16 cellular contexts compared by ENCODE assay signal in genomic region chr2:127743477-127744026, GRCh38. TPM values are rescaled to one million over a fixed set of nuclear protein-coding genes. Genes with fewer than 3 reads are reported as not detected.
DNase-seq lines count a peak whose midpoint lies in the region; ATAC-seq, FAIRE-seq and TF ChIP-seq lines count a peak whose summit lies in the region.
"Had no signal": no experiment of that assay in that cellular context is flagged by ENCODE, and none has a peak within 500 bp of the region (broad histone marks: within the 10 kb centered on the region; RNA-seq: fewer than 3 reads in every experiment).

No MANE protein-coding gene starts in this region.

- no peak overlapping the region for H2BK120ac ChIP-seq in neuronal stem cell (ENCODE audit: low read depth, low read length)

- DNase-seq in AG10803 (ENCODE audit: low read depth) (no peak), GM18507 (ENCODE audit: extremely low spot score, insufficient read length, low read depth) (no peak), OCI-LY7 (ENCODE audit: low spot score) (no peak), fibroblast of villous mesenchyme (ENCODE audit: low read depth) (no peak), GM12892 (ENCODE audit: insufficient read length) (no peak), neuronal stem cell (ENCODE audit: low spot score) (no peak), retina (no peak)
- DNase-seq: Caco-2, dorsolateral prefrontal cortex, GDM1, MV-4-11, NCI-H2107, PC-9 had no signal

- H3K79me1 ChIP-seq in neuronal stem cell (ENCODE audit: low read depth, low read length), result no peaks in the 10 kb centered on the region

- H3K4me3 ChIP-seq in AG10803 (ENCODE audit: low read length) (no peak overlapping the region), OCI-LY7 (ENCODE audit: low read depth, low read length, poor library complexity, severe bottlenecking) (no peak overlapping the region), fibroblast of villous mesenchyme (ENCODE audit: low read depth, low read length) (no peak overlapping the region), neuronal stem cell (ENCODE audit: low read length in 2 of 2) (no peak overlapping the region)
- H3K4me3 ChIP-seq: dorsolateral prefrontal cortex, PC-9 had no signal

- H3K9ac ChIP-seq in neuronal stem cell (ENCODE audit: low read depth, low read length, poor library complexity), result no peak overlapping the region

- no peaks in the 10 kb centered on the region for H3K9me2 ChIP-seq in OCI-LY7 (ENCODE audit: insufficient read depth, low read length)

- intact Hi-C loops in OCI-LY7 (cut with micrococcal nuclease; ENCODE audit: unreplicated experiment), result no loop called here

- H2AK5ac ChIP-seq in neuronal stem cell (ENCODE audit: low read depth, low read length), result no peak overlapping the region

- no peak for TF ChIP-seq POLR2A in GM12892 (IDR thresholded peaks at IDR 0.05; ENCODE audit: low read depth, low read length)

- H4K8ac ChIP-seq in neuronal stem cell (ENCODE audit: low read depth, low read length), result no peak overlapping the region

- H2BK15ac ChIP-seq in neuronal stem cell (ENCODE audit: low read length), result no peak overlapping the region

- CTCF ChIA-PET in OCI-LY7 (lab: Charles Lee; ENCODE audit: unreplicated experiment), result no interaction called here

- no peaks in the 10 kb centered on the region for H3K27me3 ChIP-seq in neuronal stem cell (ENCODE audit: control insufficient read depth in 3 of 3, insufficient read depth in 3 of 3, low read depth in 1 of 3, low read length in 3 of 3)
- H3K27me3 ChIP-seq: dorsolateral prefrontal cortex had no signal

- no peak overlapping the region for H2BK12ac ChIP-seq in neuronal stem cell (ENCODE audit: low read length)

- no peak overlapping the region for H3K14ac ChIP-seq in neuronal stem cell (ENCODE audit: low read length)

- 0 out of 2 replicates have a peak, but pooled peaks cover 5% of the 10 kb centered on the region for H3K79me2 ChIP-seq in OCI-LY7 (ENCODE audit: insufficient read depth, low read depth, low read length)

- H2AFZ ChIP-seq in OCI-LY7 (ENCODE audit: low read length) (no peak overlapping the region), neuronal stem cell (ENCODE audit: low read length) (no peak overlapping the region)
- H2AFZ ChIP-seq: PC-9 had no signal

- no peaks in the 10 kb centered on the region for H3K4me1 ChIP-seq in OCI-LY7 (ENCODE audit: insufficient read depth, low read length, poor library complexity, severe bottlenecking)
- peaks cover 0 to 1% of the 10 kb centered on the region in 2 donors for H3K4me1 ChIP-seq in neuronal stem cell (ENCODE audit: control insufficient read depth in 2 of 2, insufficient read depth in 1 of 2, low read depth in 1 of 2, low read length in 2 of 2)

- ATAC-seq in GM18861 (IDR thresholded peaks at IDR 0.05; ENCODE audit: unreplicated experiment), result no peak
- ATAC-seq: left lobe of liver, SK-N-SH treated with all-trans-retinoic acid at 6 μM for 48 hours had no signal

- H3K4me2 ChIP-seq in OCI-LY7 (ENCODE audit: low read length) (no peak overlapping the region), neuronal stem cell (ENCODE audit: insufficient read depth, low read length, poor library complexity, severe bottlenecking) (no peak overlapping the region)
- H3K4me2 ChIP-seq: PC-9 had no signal

- no peak overlapping the region for H3K23ac ChIP-seq in neuronal stem cell (ENCODE audit: low read depth, low read length, poor library complexity)

- TF ChIP-seq CTCF in AG10803 (conservative IDR thresholded peaks at IDR 0.05; ENCODE audit: low read length), result peak; percentile 13; the same call in 1 of the 2 replicates
- peak; percentile 23; the same call in 1 of the 2 replicates for TF ChIP-seq CTCF in OCI-LY7 (conservative IDR thresholded peaks at IDR 0.05; ENCODE audit: low read length)
- TF ChIP-seq CTCF in fibroblast of villous mesenchyme (IDR thresholded peaks at IDR 0.05; ENCODE audit: insufficient read depth, low read depth, low read length), result peak; percentile 16

- H3K36me3 ChIP-seq in OCI-LY7 (ENCODE audit: insufficient read depth, low read length) (peaks cover 86% of the 10 kb centered on the region), neuronal stem cell (replicated peaks in 1 of 2; ENCODE audit: control insufficient read depth in 2 of 2, insufficient read depth in 2 of 2, low read length in 2 of 2) (peaks cover 2 to 76% of the 10 kb centered on the region in 2 donors)

- no peak overlapping the region for H3K18ac ChIP-seq in neuronal stem cell (ENCODE audit: low read length)

- WGBS in neuronal stem cell (ENCODE audit: extremely low coverage in 2 of 2, insufficient read length in 2 of 2, insufficient replicate concordance in 1 of 2), 2 donors, result no CpG with 5 or more reads among the region's 3 CpGs

- POLR2A ChIA-PET in OCI-LY7 (lab: Charles Lee), result interaction anchor here (0.7 to 0.9 kb wide), 2 partner anchors 11 to 17 kb away, joined by 3 read pairs; no protein-coding TSS in a partner anchor

- no peak overlapping the region for H3K4ac ChIP-seq in neuronal stem cell (ENCODE audit: low read length)

- FAIRE-seq in GM18507 (lab: Jason Lieb, UNC) (peak; percentile 18), GM12892 (lab: Jason Lieb, UNC) (no peak)

- H2BK5ac ChIP-seq in neuronal stem cell (ENCODE audit: low read length), result no peak overlapping the region

- no peak overlapping the region for H4K91ac ChIP-seq in neuronal stem cell (ENCODE audit: low read depth, low read length, poor library complexity)

- no peaks in the 10 kb centered on the region for H3K9me3 ChIP-seq in OCI-LY7 (ENCODE audit: low read length)
- H3K9me3 ChIP-seq in neuronal stem cell (replicated peaks in 1 of 2; ENCODE audit: control insufficient read depth in 2 of 2, insufficient read depth in 1 of 2, low read depth in 1 of 2, low read length in 2 of 2), result no peaks in the 10 kb centered on the region
- H3K9me3 ChIP-seq: Caco-2 had no signal

- H4K20me1 ChIP-seq in OCI-LY7 (ENCODE audit: insufficient read depth, low read length), result no peaks in the 10 kb centered on the region; the same call in 1 of the 2 replicates

- BruUV-seq in OCI-LY7 (replicated peaks; lab: Mats Ljungman, UMichigan), result no TSS peak

- H3K27ac ChIP-seq in OCI-LY7 (ENCODE audit: low read depth, low read length, poor library complexity, severe bottlenecking) (no peak overlapping the region), neuronal stem cell (replicated peaks; ENCODE audit: low read length) (no peak overlapping the region)
- H3K27ac ChIP-seq: dorsolateral prefrontal cortex, PC-9 had no signal

RNA-seq across cellular contexts. Expression of gene SFT2D3, which starts 42.3 kb away (rescaled TPM):
- 11.0 and 14.3 TPM in 2 replicates for total RNA-seq in OCI-LY7 (2014; rRNA removed; shearing (Covaris generic))
- 7.6 and 9.4 TPM in 2 replicates for total RNA-seq in OCI-LY7 (2022)
- 4.7 and 5.8 TPM in 2 replicates for total RNA-seq in fibroblast of villous mesenchyme
- polyA plus RNA-seq in GM12892 (2012; ENCODE audit: missing spikeins), result not detected
- polyA plus RNA-seq in neuronal stem cell (2013, experiment 1 of 2), result 20.6 TPM
- 22.3 TPM for polyA plus RNA-seq in neuronal stem cell (2013, experiment 2 of 2)
